17 cellular contexts compared by ENCODE assay signal in the genomic region with DNA sequence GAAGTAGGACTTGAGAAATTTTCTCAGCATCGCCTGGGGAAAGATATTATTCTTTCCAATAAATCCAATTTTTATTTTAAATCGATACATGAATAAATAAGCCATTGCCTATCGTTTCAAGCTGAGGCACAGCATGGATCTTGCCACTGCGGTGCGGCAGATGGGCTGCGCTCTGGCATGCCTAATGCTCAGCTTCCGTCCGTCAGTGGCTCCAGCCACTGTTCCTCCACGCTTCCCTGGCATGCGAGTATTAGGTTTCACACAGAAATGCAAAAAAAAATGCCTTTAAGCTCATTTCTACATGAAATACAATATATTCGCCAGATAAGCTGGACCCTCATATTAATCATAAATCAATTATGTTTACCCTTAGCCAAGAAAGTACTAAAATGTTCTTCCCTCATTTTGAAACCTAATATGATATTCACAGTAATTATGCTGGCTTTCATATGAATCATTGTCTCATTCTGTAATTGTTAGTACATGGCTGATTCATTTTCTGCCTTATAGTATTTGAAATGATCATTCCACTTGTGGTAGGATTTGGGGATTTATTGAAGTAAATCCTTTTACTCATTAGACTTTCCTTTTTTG.
DNase-seq lines count a peak whose midpoint lies in the region; ATAC-seq and TF ChIP-seq lines count a peak whose summit lies in the region.
"Had no signal": no experiment of that assay in that cellular context is flagged by ENCODE, and none has a peak within 500 bp of the region (broad histone marks: within the 10 kb centered on the region; RNA-seq: fewer than 3 reads in every experiment).

No MANE protein-coding gene starts in this region.

- H2AFZ ChIP-seq in IMR-90 (replicated peaks; ENCODE audit: low read length, poor library complexity): no peak overlapping the region

- no peak overlapping the region for H2BK15ac ChIP-seq in IMR-90 (ENCODE audit: low read depth, low read length)

- H3K14ac ChIP-seq in IMR-90 (replicated peaks; ENCODE audit: low read depth, low read length): no peak overlapping the region

- H3K9ac ChIP-seq in IMR-90 (ENCODE audit: low read depth, low read length): no peak overlapping the region
- H3K9ac ChIP-seq in colonic mucosa (ENCODE audit: low read depth in 2 of 2, low read length in 2 of 2): no peak overlapping the region

- H3K36me3 Mint-ChIP-seq in nephron progenitor cell (ENCODE audit: low read depth): no peaks in the 10 kb centered on the region
- H3K36me3 Mint-ChIP-seq: activated naive CD8-positive, alpha-beta T cell treated with anti-CD3 and anti-CD28 coated beads, Interleukin-2, amount 10 ng/mL, durations not matched to agents 7 days and 5 days; CD4-positive, CD25-positive, alpha-beta regulatory T cell; IgD-negative memory B cell had no signal

- CTCF ChIA-PET in IMR-90 (lab: Yijun Ruan, JAX): no interaction called here

- no peaks in the 10 kb centered on the region for H3K27me3 Mint-ChIP-seq in nephron progenitor cell (ENCODE audit: low read depth, poor library complexity)

- no peaks in the 10 kb centered on the region for H3K36me3 ChIP-seq in IMR-90 (ENCODE audit: control insufficient read depth, insufficient read depth, low read length)
- no peaks in the 10 kb centered on the region for H3K36me3 ChIP-seq in colonic mucosa
- H3K36me3 ChIP-seq: sigmoid colon, uterus had no signal

- H3K27me3 ChIP-seq in IMR-90 (ENCODE audit: control insufficient read depth, insufficient read depth, low read length): peaks cover 2% of the 10 kb centered on the region; the same call in 1 of the 2 replicates
- no peaks in the 10 kb centered on the region for H3K27me3 ChIP-seq in colonic mucosa
- H3K27me3 ChIP-seq: uterus had no signal

- no peak overlapping the region for H2AK5ac ChIP-seq in IMR-90 (ENCODE audit: low read depth, low read length)

- H4K91ac ChIP-seq in IMR-90 (ENCODE audit: insufficient read depth, low read depth, low read length): no peak overlapping the region

- H3K27ac ChIP-seq in IMR-90 (ENCODE audit: insufficient read depth, low read length) (no peak overlapping the region), epithelial cell of prostate (peak overlapping the region; percentile 12), colonic mucosa (no peak overlapping the region)
- H3K27ac ChIP-seq: sigmoid colon, uterus had no signal

- no peak for TF ChIP-seq POLR2A in IMR-90 (IDR thresholded peaks at IDR 0.05; ENCODE audit: low read depth, low read length)

- TF ChIP-seq RAD21 in IMR-90 (IDR thresholded peaks at IDR 0.05; ENCODE audit: low read length): no peak

- no peak for TF ChIP-seq CTCF in IMR-90 (conservative IDR thresholded peaks at IDR 0.05; ENCODE audit: low read depth, low read length)
- no peak for TF ChIP-seq CTCF in nephron progenitor cell (IDR thresholded peaks at IDR 0.05)
- TF ChIP-seq CTCF in colonic mucosa (IDR thresholded peaks at IDR 0.05): no peak

- no peak overlapping the region for H3K27ac Mint-ChIP-seq in nephron progenitor cell
- H3K27ac Mint-ChIP-seq: activated naive CD8-positive, alpha-beta T cell treated with anti-CD3 and anti-CD28 coated beads, Interleukin-2, amount 10 ng/mL, durations not matched to agents 7 days and 5 days; CD4-positive, CD25-positive, alpha-beta regulatory T cell; IgD-negative memory B cell had no signal

- intact Hi-C loops in IMR-90 (cut with micrococcal nuclease) (loop anchor here (2.0 to 10.0 kb wide), 4 partner anchors 175 to 1512 kb away; no protein-coding TSS in a partner anchor), colonic mucosa (cut with DNase I) (loop anchor here (2.0 to 10.0 kb wide), 3 partner anchors 85 to 382 kb away; no protein-coding TSS in a partner anchor)

- no peaks in the 10 kb centered on the region for H3K9me1 ChIP-seq in IMR-90 (ENCODE audit: insufficient read depth, low read length)

- H3K9me3 ChIP-seq in IMR-90 (ENCODE audit: control insufficient read depth, insufficient read depth, low read length) (no peaks in the 10 kb centered on the region), colonic mucosa (no peaks in the 10 kb centered on the region)
- H3K9me3 ChIP-seq: sigmoid colon, uterus had no signal

- H3K56ac ChIP-seq in IMR-90 (ENCODE audit: extremely low read depth, insufficient read depth, low read length): no peak overlapping the region

- H2BK20ac ChIP-seq in IMR-90 (ENCODE audit: low read depth, low read length): no peak overlapping the region

- H3K4me1 Mint-ChIP-seq in nephron progenitor cell: peaks cover 15% of the 10 kb centered on the region
- H3K4me1 Mint-ChIP-seq: activated naive CD8-positive, alpha-beta T cell treated with anti-CD3 and anti-CD28 coated beads, Interleukin-2, amount 10 ng/mL, durations not matched to agents 7 days and 5 days; CD4-positive, CD25-positive, alpha-beta regulatory T cell; IgD-negative memory B cell had no signal

- H2AK9ac ChIP-seq in IMR-90 (replicated peaks; ENCODE audit: low read depth, low read length, poor library complexity): no peak overlapping the region

- ATAC-seq in IMR-90 (ENCODE audit: low read depth) (0 out of 2 replicates have a peak, but pooled peaks have one; percentile 51), GM19023 (IDR thresholded peaks at IDR 0.05; ENCODE audit: unreplicated experiment) (no peak)
- ATAC-seq: left lobe of liver had no signal

- no peaks in the 10 kb centered on the region for H3K4me1 ChIP-seq in IMR-90 (ENCODE audit: control insufficient read depth, insufficient read depth, low read length)
- no peaks in the 10 kb centered on the region for H3K4me1 ChIP-seq in colonic mucosa
- H3K4me1 ChIP-seq: sigmoid colon, uterus had no signal

- H3K4me3 ChIP-seq in IMR-90 (ENCODE audit: insufficient read depth, low read depth, low read length): no peak overlapping the region
- no peak overlapping the region for H3K4me3 ChIP-seq in colonic mucosa
- H3K4me3 ChIP-seq: sigmoid colon, uterus had no signal

- POLR2A ChIA-PET in IMR-90 (lab: Charles Lee; ENCODE audit: unreplicated experiment): no interaction called here

- no peak overlapping the region for H2BK120ac ChIP-seq in IMR-90 (ENCODE audit: low read depth, low read length)

- no peak overlapping the region for H2BK5ac ChIP-seq in IMR-90 (ENCODE audit: low read depth, low read length, poor library complexity, severe bottlenecking)

- 23% methylated on average over 9 of the region's 11 CpGs; no CpG with 5 or more reads in 1 of the 2 experiments for WGBS in IMR-90 (ENCODE audit: extremely low coverage in 2 of 2, insufficient read length in 1 of 2), 2 experiments

- H4K8ac ChIP-seq in IMR-90 (ENCODE audit: low read depth in 2 of 2, low read length in 2 of 2): no peak overlapping the region

- no peak overlapping the region for H3K18ac ChIP-seq in IMR-90 (ENCODE audit: low read depth, low read length)

- dilution Hi-C loops in IMR-90 (cut with HindIII; ENCODE audit: low sequenced_read_pairs, unreplicated experiment): no loop called here

- no peaks in the 10 kb centered on the region for H3K9me3 Mint-ChIP-seq in nephron progenitor cell
- H3K9me3 Mint-ChIP-seq: activated naive CD8-positive, alpha-beta T cell treated with anti-CD3 and anti-CD28 coated beads, Interleukin-2, amount 10 ng/mL, durations not matched to agents 7 days and 5 days had no signal

- no peaks in the 10 kb centered on the region for H3K79me1 ChIP-seq in IMR-90 (ENCODE audit: low read depth in 1 of 2, low read length in 2 of 2)

- H4K20me1 ChIP-seq in IMR-90 (ENCODE audit: insufficient read depth, low read length): no peaks in the 10 kb centered on the region

- in situ Hi-C loops in IMR-90 (cut with MboI; ENCODE audit: low sequenced_read_pairs): loop anchor here (10.0 to 25.0 kb wide), 2 partner anchors 385 to 1392 kb away; no protein-coding TSS in a partner anchor

- no peak overlapping the region for H3K4me3 Mint-ChIP-seq in nephron progenitor cell
- H3K4me3 Mint-ChIP-seq: activated naive CD8-positive, alpha-beta T cell treated with anti-CD3 and anti-CD28 coated beads, Interleukin-2, amount 10 ng/mL, durations not matched to agents 7 days and 5 days; CD4-positive, CD25-positive, alpha-beta regulatory T cell; IgD-negative memory B cell had no signal

- H4K5ac ChIP-seq in IMR-90 (ENCODE audit: low read depth, low read length): no peak overlapping the region

- H3K4me2 ChIP-seq in IMR-90 (ENCODE audit: low read depth, low read length): no peak overlapping the region

- H3K23ac ChIP-seq in IMR-90 (ENCODE audit: low read depth, low read length): no peak overlapping the region

- no TSS peak for BruUV-seq in IMR-90 (replicated peaks; lab: Mats Ljungman, UMichigan)

- DNase-seq in NCI-H2171 treated with DMSO at 0.1 percent for 48 hours (lab: John Stamatoyannopoulos, UW): peak; percentile 25
- no peak for DNase-seq in NCI-H2171 (lab: John Stamatoyannopoulos, UW)
- DNase-seq in IMR-90: no peak
- no peak for DNase-seq in epithelial cell of prostate (ENCODE audit: low read depth, low spot score)
- peak; percentile 10 for DNase-seq in nephron progenitor cell
- DNase-seq in colonic mucosa: no peak
- no peak for DNase-seq in NCI-H1092 treated with DMSO at 0.1 percent for 48 hours (lab: John Stamatoyannopoulos, UW)
- DNase-seq: activated naive CD8-positive, alpha-beta T cell treated with anti-CD3 and anti-CD28 coated beads, Interleukin-2, amount 10 ng/mL, durations not matched to agents 7 days and 5 days; CD4-positive, CD25-positive, alpha-beta regulatory T cell; DND-41; SHP77; sigmoid colon; T-helper 2 cell; uterus had no signal

- no peak overlapping the region for H3K4ac ChIP-seq in IMR-90 (ENCODE audit: low read depth, low read length)

TF ChIP-seq in IMR-90, 13 proteins besides CTCF, POLR2A, EP300 and RAD21:
- TF ChIP-seq FOS (IDR thresholded peaks at IDR 0.05; ENCODE audit: low read depth, low read length) (no peak), MAZ (IDR thresholded peaks at IDR 0.05; ENCODE audit: borderline replicate concordance, low read depth, low read length) (no peak), RCOR1 (IDR thresholded peaks at IDR 0.05; ENCODE audit: insufficient replicate concordance, low read length) (no peak), MAFK (IDR thresholded peaks at IDR 0.05; ENCODE audit: low read depth, low read length) (no peak), SMC3 (IDR thresholded peaks at IDR 0.05; ENCODE audit: low read depth, low read length) (no peak), NFE2L2 (IDR thresholded peaks at IDR 0.05; ENCODE audit: low read depth, low read length) (no peak)
- TF ChIP-seq, protein P1, sequence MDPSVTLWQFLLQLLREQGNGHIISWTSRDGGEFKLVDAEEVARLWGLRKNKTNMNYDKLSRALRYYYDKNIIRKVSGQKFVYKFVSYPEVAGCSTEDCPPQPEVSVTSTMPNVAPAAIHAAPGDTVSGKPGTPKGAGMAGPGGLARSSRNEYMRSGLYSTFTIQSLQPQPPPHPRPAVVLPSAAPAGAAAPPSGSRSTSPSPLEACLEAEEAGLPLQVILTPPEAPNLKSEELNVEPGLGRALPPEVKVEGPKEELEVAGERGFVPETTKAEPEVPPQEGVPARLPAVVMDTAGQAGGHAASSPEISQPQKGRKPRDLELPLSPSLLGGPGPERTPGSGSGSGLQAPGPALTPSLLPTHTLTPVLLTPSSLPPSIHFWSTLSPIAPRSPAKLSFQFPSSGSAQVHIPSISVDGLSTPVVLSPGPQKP (IDR thresholded peaks at IDR 0.05; ENCODE audit: borderline replicate concordance, low read depth, low read length): no peak

Comparison
In these comparisons a context has a peak if more than half of its experiments do, and no peak if none do; other contexts are left out.
1. DNase-seq: peak in NCI-H2171 treated with DMSO at 0.1 percent for 48 hours (single experiment) and nephron progenitor cell (single experiment); none in NCI-H2171 (single experiment), IMR-90 (single experiment), epithelial cell of prostate (single experiment), colonic mucosa (single experiment) and NCI-H1092 treated with DMSO at 0.1 percent for 48 hours (single experiment).